ENCODE assay signal across 9 cellular contexts in genomic region chr6:4788953-4789584, GRCh38. TPM values are rescaled to one million over a fixed set of nuclear protein-coding genes. Genes with fewer than 3 reads are reported as not detected.
A peak's percentile ranks its signal among the peaks of the same experiment; 100 is the strongest.
DNase-seq lines count a peak whose midpoint lies in the region; ATAC-seq and TF ChIP-seq lines count a peak whose summit lies in the region.
"Had no signal": no experiment of that assay in that cellular context is flagged by ENCODE, and none has a peak within 500 bp of the region (broad histone marks: within the 10 kb centered on the region; RNA-seq: fewer than 3 reads in every experiment).

No MANE protein-coding gene starts in this region.

- no peak overlapping the region for H2BK5ac ChIP-seq in H9 (ENCODE audit: insufficient read length, low read length)

- no peak overlapping the region for H2AFZ ChIP-seq in H9 (ENCODE audit: low read length)

- no peak overlapping the region for H2AK5ac ChIP-seq in H9 (ENCODE audit: insufficient read length, low read length)

- peaks cover 4 to 9% (median 7%) of the 10 kb centered on the region in 3 experiments for H3K36me3 Mint-ChIP-seq in H9 (ENCODE audit: insufficient read depth in 1 of 3, low read depth in 3 of 3)
- H3K36me3 Mint-ChIP-seq in natural killer cell treated with Interleukin-12 subunit alpha and Interleukin-12 subunit beta and Interleukin-15 and Interleukin-18, amount 100 ng/mL, for 72 hours: no peaks in the 10 kb centered on the region
- peaks cover under 1% of the 10 kb centered on the region for H3K36me3 Mint-ChIP-seq in activated CD4-positive, alpha-beta T cell treated with anti-CD3 and anti-CD28 coated beads, Interleukin-2, amount 10 ng/mL, durations not matched to agents 7 days and 5 days (ENCODE audit: low read depth)

- no peak overlapping the region for H3K9ac ChIP-seq in H9 (ENCODE audit: extremely low read depth, insufficient read length, low read length)

- no peak overlapping the region for H4K5ac ChIP-seq in H9 (ENCODE audit: insufficient read length, low read depth, low read length)

- CTCF ChIA-PET in activated CD4-positive, alpha-beta T cell treated with anti-CD3 and anti-CD28 coated beads, Interleukin-2, amount 10 ng/mL, durations not matched to agents 7 days and 5 days (lab: Charles Lee): no interaction called here

- H3K23ac ChIP-seq in H9 (ENCODE audit: insufficient read length, low read depth, low read length): no peak overlapping the region

- H3K4me1 ChIP-seq in H9 (ENCODE audit: insufficient read depth, low read length): peaks cover 10% of the 10 kb centered on the region; the same call in 1 of the 2 replicates

- no peak overlapping the region for H3T11ph ChIP-seq in H9 (ENCODE audit: low read length)

- no peak overlapping the region for H2BK20ac ChIP-seq in H9 (ENCODE audit: low read depth, low read length, poor library complexity, severe bottlenecking)

- H3K4ac ChIP-seq in H9 (ENCODE audit: low read depth, low read length): no peak overlapping the region

- peaks cover 50 to 60% of the 10 kb centered on the region in 2 experiments for H3K4me1 Mint-ChIP-seq in H9
- peaks cover 53 to 56% of the 10 kb centered on the region in 2 donors for H3K4me1 Mint-ChIP-seq in natural killer cell treated with Interleukin-12 subunit alpha and Interleukin-12 subunit beta and Interleukin-15 and Interleukin-18, amount 100 ng/mL, for 72 hours (ENCODE audit: low read depth in 2 of 2)
- peaks cover 15% of the 10 kb centered on the region for H3K4me1 Mint-ChIP-seq in activated CD4-positive, alpha-beta T cell treated with anti-CD3 and anti-CD28 coated beads, Interleukin-2, amount 10 ng/mL, durations not matched to agents 7 days and 5 days

- WGBS in H9 (ENCODE audit: extremely low coverage, insufficient read length, low lambda C conversion rate): no CpG with 5 or more reads among the region's 16 CpGs

- H3K56ac ChIP-seq in H9 (ENCODE audit: insufficient read length, low read depth, low read length): no peak overlapping the region

- no peak overlapping the region for H3K18ac ChIP-seq in H9 (ENCODE audit: insufficient read length, low read depth, low read length)

- DNase-seq in H9 (peak; percentile 55), NCI-H2196 (lab: John Stamatoyannopoulos, UW; ENCODE audit: unreplicated experiment) (no peak), NCI-H2081 (lab: John Stamatoyannopoulos, UW) (no peak), EL (no peak)
- no peak for DNase-seq in natural killer cell treated with Interleukin-12 subunit alpha and Interleukin-12 subunit beta and Interleukin-15 and Interleukin-18, amount 100 ng/mL, for 72 hours (ENCODE audit: low spot score)
- DNase-seq in activated CD4-positive, alpha-beta T cell treated with anti-CD3 and anti-CD28 coated beads, Interleukin-2, amount 10 ng/mL, durations not matched to agents 7 days and 5 days: no peak
- DNase-seq: NCI-H2171 treated with DMSO at 0.1 percent for 48 hours had no signal

- H4K20me1 ChIP-seq in H9 (ENCODE audit: control insufficient read depth, insufficient read depth, insufficient read length): no peaks in the 10 kb centered on the region

- no peak overlapping the region for H2BK15ac ChIP-seq in H9 (ENCODE audit: low read depth, low read length)

- H3K9me3 Mint-ChIP-seq in H9: no peaks in the 10 kb centered on the region; a peak in 2 of 5 replicates
- no peaks in the 10 kb centered on the region for H3K9me3 Mint-ChIP-seq in natural killer cell treated with Interleukin-12 subunit alpha and Interleukin-12 subunit beta and Interleukin-15 and Interleukin-18, amount 100 ng/mL, for 72 hours
- H3K9me3 Mint-ChIP-seq in activated CD4-positive, alpha-beta T cell treated with anti-CD3 and anti-CD28 coated beads, Interleukin-2, amount 10 ng/mL, durations not matched to agents 7 days and 5 days: peaks cover 2% of the 10 kb centered on the region

- no peaks in the 10 kb centered on the region for H3K23me2 ChIP-seq in H9 (ENCODE audit: insufficient read length, low read depth, low read length, poor library complexity, severe bottlenecking)

- no peak overlapping the region for H3K27ac Mint-ChIP-seq in H9
- peak overlapping the region; percentile 35 to 50 for H3K27ac Mint-ChIP-seq in natural killer cell treated with Interleukin-12 subunit alpha and Interleukin-12 subunit beta and Interleukin-15 and Interleukin-18, amount 100 ng/mL, for 72 hours
- no peak overlapping the region for H3K27ac Mint-ChIP-seq in activated CD4-positive, alpha-beta T cell treated with anti-CD3 and anti-CD28 coated beads, Interleukin-2, amount 10 ng/mL, durations not matched to agents 7 days and 5 days

- H3K79me2 ChIP-seq in H9 (ENCODE audit: insufficient read depth, low read length): peaks cover 72% of the 10 kb centered on the region; the same call in 1 of the 2 replicates

- no peak overlapping the region for H2BK120ac ChIP-seq in H9 (ENCODE audit: low read depth, low read length, poor library complexity, severe bottlenecking)

- H3K79me1 ChIP-seq in H9 (ENCODE audit: insufficient read depth, low read depth, low read length, poor library complexity, severe bottlenecking): peaks cover 15% of the 10 kb centered on the region

- no peaks in the 10 kb centered on the region for H3K9me3 ChIP-seq in H9 (ENCODE audit: control insufficient read depth, low read depth, low read length)

- H3K27me3 ChIP-seq in H9 (ENCODE audit: insufficient read depth, low read length): peaks cover 2% of the 10 kb centered on the region; the same call in 1 of the 2 replicates

- H3K27ac ChIP-seq in H9 (ENCODE audit: insufficient read length, low read depth, low read length): no peak overlapping the region

- no peak overlapping the region; the same call in 1 of the 2 replicates for H3K14ac ChIP-seq in H9 (ENCODE audit: insufficient read depth, low read length)

- peaks cover 45% of the 10 kb centered on the region for H3K27me3 Mint-ChIP-seq in H9 (ENCODE audit: low read depth)
- H3K27me3 Mint-ChIP-seq in natural killer cell treated with Interleukin-12 subunit alpha and Interleukin-12 subunit beta and Interleukin-15 and Interleukin-18, amount 100 ng/mL, for 72 hours: no peaks in the 10 kb centered on the region
- H3K27me3 Mint-ChIP-seq in activated CD4-positive, alpha-beta T cell treated with anti-CD3 and anti-CD28 coated beads, Interleukin-2, amount 10 ng/mL, durations not matched to agents 7 days and 5 days: no peaks in the 10 kb centered on the region

- no peak overlapping the region for H4K91ac ChIP-seq in H9 (ENCODE audit: insufficient read length, low read depth, low read length)

- TF ChIP-seq CTCF in H9 (conservative IDR thresholded peaks at IDR 0.05): peak; percentile 57

- POLR2A ChIA-PET in activated CD4-positive, alpha-beta T cell treated with anti-CD3 and anti-CD28 coated beads, Interleukin-2, amount 10 ng/mL, durations not matched to agents 7 days and 5 days (lab: Charles Lee): interaction anchor here (0.6 kb wide), 1 partner anchor 12 kb away, joined by 3 read pairs; no protein-coding TSS in a partner anchor

- peak; percentile 84 for ATAC-seq in GM18870 (IDR thresholded peaks at IDR 0.05; ENCODE audit: unreplicated experiment)
- peak; percentile 92 for ATAC-seq in HG03520 (IDR thresholded peaks at IDR 0.05; ENCODE audit: unreplicated experiment)
- ATAC-seq in natural killer cell treated with Interleukin-12 subunit alpha and Interleukin-12 subunit beta and Interleukin-15 and Interleukin-18, amount 100 ng/mL, for 72 hours: peak in 1 of 2 donors; percentile 34

- no peak overlapping the region for H3K4me2 ChIP-seq in H9 (ENCODE audit: insufficient read depth, insufficient read length, low read length)

- H4K8ac ChIP-seq in H9 (replicated peaks; ENCODE audit: insufficient read length, low read depth, low read length): no peak overlapping the region

- no peak overlapping the region for H2BK12ac ChIP-seq in H9 (ENCODE audit: insufficient read length, low read depth, low read length)

- no peak overlapping the region; a peak in 1 of 5 replicates for H3K4me3 Mint-ChIP-seq in H9
- peak overlapping the region; percentile 75 for H3K4me3 Mint-ChIP-seq in natural killer cell treated with Interleukin-12 subunit alpha and Interleukin-12 subunit beta and Interleukin-15 and Interleukin-18, amount 100 ng/mL, for 72 hours
- H3K4me3 Mint-ChIP-seq in activated CD4-positive, alpha-beta T cell treated with anti-CD3 and anti-CD28 coated beads, Interleukin-2, amount 10 ng/mL, durations not matched to agents 7 days and 5 days: no peak overlapping the region

RNA-seq across cellular contexts. Expression of gene CDYL, which starts 12.9 kb away (rescaled TPM):
- 85.5 and 95.0 TPM in 2 replicates for total RNA-seq in H9 (2021)
- 10 to 100 TPM; 52.5 to 58.7 TPM for total RNA-seq in natural killer cell treated with Interleukin-12 subunit alpha and Interleukin-12 subunit beta and Interleukin-15 and Interleukin-18, amount 100 ng/mL, for 72 hours
- total RNA-seq in activated CD4-positive, alpha-beta T cell treated with anti-CD3 and anti-CD28 coated beads, Interleukin-2, amount 10 ng/mL, durations not matched to agents 7 days and 5 days: 10 to 100 TPM; 25.0 to 33.6 TPM

Comparison
In these comparisons a context has a peak if more than half of its experiments do, and no peak if none do; other contexts are left out.
1. H3K27ac Mint-ChIP-seq: peak in natural killer cell treated with Interleukin-12 subunit alpha and Interleukin-12 subunit beta and Interleukin-15 and Interleukin-18, amount 100 ng/mL, for 72 hours (2 of 2); none in H9 (0 of 3) and activated CD4-positive, alpha-beta T cell treated with anti-CD3 and anti-CD28 coated beads, Interleukin-2, amount 10 ng/mL, durations not matched to agents 7 days and 5 days (single experiment).